27 cellular contexts compared by ENCODE assay signal in genomic region chr2:139018252-139018651, GRCh38.
DNase-seq lines count a peak whose midpoint lies in the region; ATAC-seq, FAIRE-seq and TF ChIP-seq lines count a peak whose summit lies in the region.
"Had no signal": no experiment of that assay in that cellular context is flagged by ENCODE, and none has a peak within 500 bp of the region (broad histone marks: within the 10 kb centered on the region; RNA-seq: fewer than 3 reads in every experiment).

No MANE protein-coding gene starts in this region.

- FAIRE-seq in kidney (lab: Jason Lieb, UNC): no peak
- FAIRE-seq: A204.1, GM12878, GM12892, GM18507 had no signal

- no peaks in the 10 kb centered on the region for H3K27me3 ChIP-seq in upper lobe of right lung
- H3K27me3 ChIP-seq: BE2C, BLaER1 had no signal

- intact Hi-C loops in kidney (cut with DNase I) (no loop called here), sciatic nerve (cut with DNase I) (no loop called here), upper lobe of right lung (cut with DNase I) (no loop called here)

- no peak overlapping the region for H3K27ac ChIP-seq in kidney (ENCODE audit: low read depth in 2 of 2, low read length in 2 of 2)
- H3K27ac ChIP-seq in upper lobe of right lung: no peak overlapping the region
- H3K27ac ChIP-seq: BLaER1 had no signal

- H3K36me3 ChIP-seq in kidney (ENCODE audit: control insufficient read depth in 1 of 2, insufficient read depth in 2 of 2, low read length in 2 of 2) (no peaks in the 10 kb centered on the region), upper lobe of right lung (no peaks in the 10 kb centered on the region)
- H3K36me3 ChIP-seq: BE2C, BLaER1 had no signal

- H3K4me3 ChIP-seq in kidney (ENCODE audit: low read length in 2 of 2) (no peak overlapping the region), upper lobe of right lung (no peak overlapping the region)
- H3K4me3 ChIP-seq: BLaER1, GM12878 had no signal

- H3K4me1 ChIP-seq in kidney (ENCODE audit: control insufficient read depth in 1 of 2, insufficient read depth in 1 of 2, low read depth in 1 of 2, low read length in 2 of 2) (no peaks in the 10 kb centered on the region), upper lobe of right lung (no peaks in the 10 kb centered on the region)
- H3K4me1 ChIP-seq: BE2C, BLaER1 had no signal

- TF ChIP-seq CTCF in kidney (IDR thresholded peaks at IDR 0.05; ENCODE audit: borderline replicate concordance, extremely low read depth, insufficient read depth) (no peak), upper lobe of right lung (IDR thresholded peaks at IDR 0.05) (no peak)

- H3K9me3 ChIP-seq in kidney (ENCODE audit: control insufficient read depth in 1 of 2, low read length in 2 of 2) (peaks cover 0 to 7% of the 10 kb centered on the region in 2 donors), upper lobe of right lung (no peaks in the 10 kb centered on the region)
- H3K9me3 ChIP-seq: BE2C had no signal

- H3K9ac ChIP-seq in kidney (ENCODE audit: low read length in 2 of 2): no peak overlapping the region
- H3K9ac ChIP-seq: BLaER1 had no signal

- peak; percentile 16 for DNase-seq in kidney
- DNase-seq in sciatic nerve (ENCODE audit: low spot score): no peak
- no peak for DNase-seq in upper lobe of right lung
- DNase-seq in NCI-H82 treated with DMSO at 0.1 percent for 48 hours (lab: John Stamatoyannopoulos, UW; ENCODE audit: unreplicated experiment): no peak
- no peak for DNase-seq in glomerular visceral epithelial cell (ENCODE audit: extremely low spot score)
- DNase-seq: 8988T; ACHN; BE2C; C1 segment of cervical spinal cord; CD4-positive, alpha-beta memory T cell; CD4-positive, CD25-positive, alpha-beta regulatory T cell; CD8-positive, alpha-beta memory T cell; COR-L47; DMS 273 treated with DMSO at 0.1 percent for 48 hours; DMS153; DMS53; DMS79; DND-41; EL; GDM1 had no signal

- peak; percentile 34 for ATAC-seq in sciatic nerve
- peak; percentile 41 for ATAC-seq in upper lobe of right lung
- ATAC-seq in GM19397 (IDR thresholded peaks at IDR 0.05; ENCODE audit: unreplicated experiment): no peak
- ATAC-seq in GM21576 (IDR thresholded peaks at IDR 0.05; ENCODE audit: unreplicated experiment): no peak
- ATAC-seq: GM12878 had no signal

Comparison
In these comparisons a context has a peak if more than half of its experiments do, and no peak if none do; other contexts are left out.
1. ATAC-seq: peak in sciatic nerve (single experiment) and upper lobe of right lung (single experiment); none in GM19397 (single experiment) and GM21576 (single experiment).